1 cellular context compared by ENCODE assay signal in genomic region chr5:50667079-50667652, GRCh38.
TF ChIP-seq lines count a peak whose summit lies in the region.

No MANE protein-coding gene starts in this region.

TF ChIP-seq in WTC11, 78 proteins besides CTCF, POLR2A, EP300 and RAD21 (continued from another document):
- peak; percentile 83 for TF ChIP-seq PRDM15 (CRISPR knock-in tag; IDR thresholded peaks at IDR 0.05)
- TF ChIP-seq RELA (CRISPR knock-in tag; IDR thresholded peaks at IDR 0.05; ENCODE audit: borderline replicate concordance), result 0 out of 2 replicates have a peak, but pooled peaks have one; percentile 12
- TF ChIP-seq CREM (CRISPR knock-in tag; IDR thresholded peaks at IDR 0.05), result peak; percentile 36; the same call in 1 of the 2 replicates
- TF ChIP-seq ZNF232 (CRISPR knock-in tag; IDR thresholded peaks at IDR 0.05), result 0 out of 2 replicates have a peak, but pooled peaks have one; percentile 30
- TF ChIP-seq NFE2L1 (CRISPR knock-in tag; IDR thresholded peaks at IDR 0.05), result no peak
- no peak for TF ChIP-seq SP1 (CRISPR knock-in tag; conservative IDR thresholded peaks at IDR 0.05)
- no peak for TF ChIP-seq RORB (CRISPR knock-in tag; IDR thresholded peaks at IDR 0.05)
- peak; percentile 25; the same call in 1 of the 2 replicates for TF ChIP-seq FOXP1 (CRISPR knock-in tag; IDR thresholded peaks at IDR 0.05; ENCODE audit: borderline replicate concordance)
- no peak for TF ChIP-seq USF2 (CRISPR knock-in tag; IDR thresholded peaks at IDR 0.05)
- 0 out of 2 replicates have a peak, but pooled peaks have one; percentile 75 for TF ChIP-seq ZBTB43 (CRISPR knock-in tag; IDR thresholded peaks at IDR 0.05)
- 0 out of 2 replicates have a peak, but pooled peaks have one; percentile 13 for TF ChIP-seq TCF7 (CRISPR knock-in tag; IDR thresholded peaks at IDR 0.05; ENCODE audit: low read depth)
- 0 out of 2 replicates have a peak, but pooled peaks have one; percentile 20 for TF ChIP-seq ETV6 (CRISPR knock-in tag; IDR thresholded peaks at IDR 0.05)
- no peak for TF ChIP-seq ZSCAN18 (CRISPR knock-in tag; IDR thresholded peaks at IDR 0.05)
- no peak; the same call in 1 of the 2 replicates for TF ChIP-seq SMAD4 (CRISPR knock-in tag; IDR thresholded peaks at IDR 0.05)
